1 cellular context compared by ENCODE assay signal in genomic region chr9:77438653-77439052, GRCh38.
TF ChIP-seq lines count a peak whose summit lies in the region.

No MANE protein-coding gene starts in this region.

TF ChIP-seq in WTC11, 78 proteins besides CTCF, POLR2A, EP300 and RAD21:
- TF ChIP-seq PRDM15 (CRISPR knock-in tag; IDR thresholded peaks at IDR 0.05) = no peak
